ENCODE assay signal across 8 cellular contexts in the genomic region with DNA sequence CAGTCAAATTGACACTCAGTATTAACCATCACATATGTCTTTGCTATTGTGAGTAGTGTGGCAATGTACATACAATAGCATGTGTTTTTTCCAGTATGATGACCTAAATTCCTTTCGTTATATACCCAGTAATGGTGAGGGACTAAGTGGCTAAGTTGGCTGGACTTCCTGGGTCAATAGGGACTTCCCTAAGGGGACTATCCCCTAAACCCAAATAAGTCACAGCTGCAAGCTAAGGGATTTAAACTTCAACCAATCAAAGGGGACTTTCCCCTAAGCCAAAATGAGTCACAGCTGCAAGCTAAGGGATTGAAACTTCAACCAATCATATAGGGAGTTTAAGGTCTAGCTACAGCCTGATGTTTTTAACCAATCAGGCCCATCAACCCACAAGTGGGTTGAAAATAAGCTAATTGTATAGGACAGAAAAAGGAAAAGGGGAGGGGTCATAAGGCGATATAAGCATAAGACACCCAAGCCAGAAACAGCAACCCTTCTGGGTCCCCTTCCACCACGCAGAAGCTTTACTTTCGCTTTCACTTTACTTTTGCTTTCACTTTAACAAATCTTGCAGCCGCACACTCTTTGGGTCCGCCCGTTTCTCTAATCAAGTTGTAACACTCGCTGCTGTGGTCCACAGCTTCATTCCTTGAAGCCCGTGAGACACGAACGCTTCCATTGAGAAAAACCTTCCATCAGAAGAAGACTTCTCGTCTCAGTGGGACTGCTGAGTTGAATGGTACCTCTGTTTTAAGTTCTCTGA.
DNase-seq lines count a peak whose midpoint lies in the region; ATAC-seq, FAIRE-seq and TF ChIP-seq lines count a peak whose summit lies in the region.

No MANE protein-coding gene starts in this region.

- H3K4me2 ChIP-seq in astrocyte (ENCODE audit: low read length) = peak overlapping the region; percentile 39

- H3K27ac Mint-ChIP-seq in astrocyte (ENCODE audit: unreplicated experiment) = no peak overlapping the region
- peak overlapping the region; percentile 96 for H3K27ac Mint-ChIP-seq in stimulated activated naive B cell treated with anti-CD40 and anti-IgM and Interleukin-4, amounts not matched to agents 10 μg/mL and 1 μg/mL and 100 μg/mL, for 72 hours
- H3K27ac Mint-ChIP-seq in WTC11 = no peak overlapping the region

- peak overlapping the region; percentile 43 for H3K4me3 ChIP-seq in astrocyte (ENCODE audit: insufficient read depth, low read depth, low read length)

- no peaks in the 10 kb centered on the region for H3K79me2 ChIP-seq in astrocyte (ENCODE audit: insufficient read depth, low read length)

- no peak overlapping the region for H3K4me3 Mint-ChIP-seq in astrocyte (ENCODE audit: unreplicated experiment)
- peak overlapping the region; percentile 87 to 88 for H3K4me3 Mint-ChIP-seq in stimulated activated naive B cell treated with anti-CD40 and anti-IgM and Interleukin-4, amounts not matched to agents 10 μg/mL and 1 μg/mL and 100 μg/mL, for 72 hours
- no peak overlapping the region for H3K4me3 Mint-ChIP-seq in WTC11

- peak; percentile 92 for ATAC-seq in GM21576 (IDR thresholded peaks at IDR 0.05; ENCODE audit: unreplicated experiment)
- peak; percentile 81 to 85 for ATAC-seq in stimulated activated naive B cell treated with anti-CD40 and anti-IgM and Interleukin-4, amounts not matched to agents 10 μg/mL and 1 μg/mL and 100 μg/mL, for 72 hours (replicated peaks)
- ATAC-seq in WTC11 = no peak

- DNase-seq in GM04504 (ENCODE audit: low read depth) (peak; percentile 4), KG1 (lab: John Stamatoyannopoulos, UW) (peak; percentile 84), T-helper 2 cell (peak; percentile 10 to 94 (median 37)), astrocyte (ENCODE audit: low read depth) (no peak), medulla oblongata (ENCODE audit: extremely low spot score) (peak; percentile 74), WTC11 (ENCODE audit: low spot score) (no peak)
- DNase-seq in stimulated activated naive B cell treated with anti-CD40 and anti-IgM and Interleukin-4, amounts not matched to agents 10 μg/mL and 1 μg/mL and 100 μg/mL, for 72 hours = peak; percentile 47

- H3K4me1 ChIP-seq in astrocyte (ENCODE audit: insufficient read depth, low read length) = no peaks in the 10 kb centered on the region

- H3K27me3 Mint-ChIP-seq in astrocyte (ENCODE audit: low read depth, unreplicated experiment) = no peaks in the 10 kb centered on the region
- no peaks in the 10 kb centered on the region for H3K27me3 Mint-ChIP-seq in stimulated activated naive B cell treated with anti-CD40 and anti-IgM and Interleukin-4, amounts not matched to agents 10 μg/mL and 1 μg/mL and 100 μg/mL, for 72 hours
- no peaks in the 10 kb centered on the region for H3K27me3 Mint-ChIP-seq in WTC11 (ENCODE audit: low read depth)

- H3K36me3 ChIP-seq in astrocyte (ENCODE audit: insufficient read depth, low read length) = no peaks in the 10 kb centered on the region

- H2AFZ ChIP-seq in astrocyte (ENCODE audit: low read depth, low read length) = peak overlapping the region; percentile 15

- POLR2A ChIA-PET in WTC11 (lab: Charles Lee) = no interaction called here

- no peak for FAIRE-seq in astrocyte (lab: Jason Lieb, UNC)

- H3K4me1 Mint-ChIP-seq in astrocyte (ENCODE audit: low read depth, unreplicated experiment) = no peaks in the 10 kb centered on the region
- H3K4me1 Mint-ChIP-seq in stimulated activated naive B cell treated with anti-CD40 and anti-IgM and Interleukin-4, amounts not matched to agents 10 μg/mL and 1 μg/mL and 100 μg/mL, for 72 hours = peaks cover 9 to 19% of the 10 kb centered on the region in 2 donors
- no peaks in the 10 kb centered on the region for H3K4me1 Mint-ChIP-seq in WTC11

- no peak for TF ChIP-seq CTCF in astrocyte (IDR thresholded peaks at IDR 0.05; ENCODE audit: insufficient read depth, low read depth, low read length)
- no peak for TF ChIP-seq CTCF in WTC11 (IDR thresholded peaks at IDR 0.05)

- H3K9me3 Mint-ChIP-seq in astrocyte (ENCODE audit: unreplicated experiment) (peaks cover 8% of the 10 kb centered on the region), WTC11 (peaks cover 54% of the 10 kb centered on the region)
- H3K9me3 Mint-ChIP-seq in stimulated activated naive B cell treated with anti-CD40 and anti-IgM and Interleukin-4, amounts not matched to agents 10 μg/mL and 1 μg/mL and 100 μg/mL, for 72 hours = peaks cover 11 to 16% of the 10 kb centered on the region in 2 donors

- no peak overlapping the region for H3K27ac ChIP-seq in astrocyte (ENCODE audit: low read depth, low read length)

- H3K36me3 Mint-ChIP-seq in astrocyte (ENCODE audit: low read depth, unreplicated experiment) = no peaks in the 10 kb centered on the region
- H3K36me3 Mint-ChIP-seq in stimulated activated naive B cell treated with anti-CD40 and anti-IgM and Interleukin-4, amounts not matched to agents 10 μg/mL and 1 μg/mL and 100 μg/mL, for 72 hours = peaks cover 16 to 17% of the 10 kb centered on the region in 2 donors
- H3K36me3 Mint-ChIP-seq in WTC11 = peaks cover 18% of the 10 kb centered on the region

- CTCF ChIA-PET in WTC11 (lab: Charles Lee) = no interaction called here

- H3K9me3 ChIP-seq in astrocyte (ENCODE audit: insufficient read depth, low read depth, low read length) = no peaks in the 10 kb centered on the region

- no peaks in the 10 kb centered on the region for H3K27me3 ChIP-seq in astrocyte (ENCODE audit: insufficient read depth, low read length)

- no peaks in the 10 kb centered on the region for H4K20me1 ChIP-seq in astrocyte (ENCODE audit: insufficient read depth, low read length)

- no peak overlapping the region for H3K9ac ChIP-seq in astrocyte (ENCODE audit: low read length)

TF ChIP-seq in WTC11, 78 proteins besides CTCF, POLR2A, EP300 and RAD21:
- no peak for TF ChIP-seq JAZF1 (CRISPR knock-in tag; IDR thresholded peaks at IDR 0.05)

Comparison
In these comparisons a context has a peak if more than half of its experiments do, and no peak if none do; other contexts are left out.
1. DNase-seq: peak in GM04504 (single experiment), KG1 (single experiment), T-helper 2 cell (5 of 5), medulla oblongata (single experiment) and stimulated activated naive B cell treated with anti-CD40 and anti-IgM and Interleukin-4, amounts not matched to agents 10 μg/mL and 1 μg/mL and 100 μg/mL, for 72 hours (single experiment); none in astrocyte (single experiment) and WTC11 (single experiment).
2. H3K4me3 Mint-ChIP-seq: peak in stimulated activated naive B cell treated with anti-CD40 and anti-IgM and Interleukin-4, amounts not matched to agents 10 μg/mL and 1 μg/mL and 100 μg/mL, for 72 hours (2 of 2); none in astrocyte (single experiment) and WTC11 (single experiment).